ENCODE assay signal across 25 cellular contexts in the genomic region with DNA sequence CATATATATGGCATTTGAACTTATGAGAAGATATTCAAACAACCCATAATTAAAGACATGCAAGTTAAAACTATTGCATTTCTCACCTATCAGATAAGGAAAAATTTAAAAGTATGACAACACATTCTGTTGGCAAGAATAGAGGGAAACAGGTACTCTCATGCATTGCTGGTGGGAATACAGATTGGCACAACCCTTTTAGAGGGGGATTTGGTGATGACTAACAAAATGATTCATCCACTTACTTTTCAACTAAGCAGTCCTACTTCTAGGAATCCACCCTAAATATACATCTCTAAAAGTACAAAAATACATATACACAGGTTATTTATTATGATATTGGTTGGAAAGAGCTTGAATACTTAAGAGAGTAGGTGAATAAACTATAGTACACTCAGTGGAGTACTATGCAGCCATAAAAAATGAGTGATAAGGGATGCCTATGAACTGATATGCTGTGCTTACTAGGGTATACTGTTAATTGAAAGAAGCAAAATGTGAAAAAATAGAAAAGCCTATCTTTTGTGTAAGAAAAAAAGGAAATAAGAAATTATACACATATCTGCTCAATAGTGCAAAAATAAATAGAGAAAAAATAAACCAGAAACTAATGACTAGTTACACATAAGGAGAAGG.
"Had no signal": no experiment of that assay in that cellular context is flagged by ENCODE, and none has a peak within 500 bp of the region (broad histone marks: within the 10 kb centered on the region; RNA-seq: fewer than 3 reads in every experiment).

No MANE protein-coding gene starts in this region.

- H3K9me3 ChIP-seq: body of pancreas, esophagus squamous epithelium, neutrophil had no signal

- H3K36me3 ChIP-seq: esophagus squamous epithelium, neutrophil had no signal

- H3K4me3 ChIP-seq: body of pancreas, esophagus squamous epithelium had no signal

- ATAC-seq: activated CD8-positive, alpha-beta T cell treated with anti-CD3 and anti-CD28 coated beads, Interleukin-2, amount 10 ng/mL, durations not matched to agents 7 days and 5 days; activated naive CD4-positive, alpha-beta T cell treated with anti-CD3 and anti-CD28 coated beads, Interleukin-2, amount 50 U/mL, for 72 hours; body of pancreas; natural killer cell; right cardiac atrium; stimulated activated naive CD8-positive, alpha-beta T cell treated with anti-CD3 and anti-CD28 coated beads, Interleukin-15, Interleukin-2, amounts not matched to agents 100 U/mL and 50 U/mL, for 24 hours; T-cell had no signal

- DNase-seq: activated CD4-positive, alpha-beta T cell treated with anti-CD3 and anti-CD28 coated beads for 48 hours; activated CD8-positive, alpha-beta memory T cell treated with anti-CD3 and anti-CD28 coated beads, Interleukin-2, amount 50 U/mL, for 4 hours; activated CD8-positive, alpha-beta T cell treated with anti-CD3 and anti-CD28 coated beads, Interleukin-2, amount 10 ng/mL, durations not matched to agents 7 days and 5 days; activated gamma-delta T cell; activated T-cell treated with anti-CD3 and anti-CD28 coated beads, Interleukin-2, amount 50 U/mL, for 48 hours; body of pancreas; cortex of kidney; effector CD4-positive, alpha-beta T cell; esophagus squamous epithelium; foreskin fibroblast; glutamatergic neuron; hypothalamus; kidney glomerular epithelial cell; mesendoderm; natural killer cell; posterior cingulate gyrus; right cardiac atrium; small intestine; stimulated activated CD4-positive, alpha-beta T cell treated with anti-CD3 and anti-CD28 coated beads, Interleukin-4, amount 100 ng/mL, for 4 hours; stimulated activated CD8-positive, alpha-beta memory T cell treated with anti-CD3 and anti-CD28 coated beads, Interleukin-4, amount 100 ng/mL, for 48 hours; stimulated activated naive CD8-positive, alpha-beta T cell treated with anti-CD3 and anti-CD28 coated beads, Interleukin-15, Interleukin-2, amounts not matched to agents 100 U/mL and 50 U/mL, for 24 hours; T-cell; T1000 had no signal

- H3K27me3 ChIP-seq: body of pancreas, esophagus squamous epithelium, neutrophil had no signal

- H3K27ac ChIP-seq: body of pancreas, esophagus squamous epithelium, neutrophil had no signal
